In the genomic region with DNA sequence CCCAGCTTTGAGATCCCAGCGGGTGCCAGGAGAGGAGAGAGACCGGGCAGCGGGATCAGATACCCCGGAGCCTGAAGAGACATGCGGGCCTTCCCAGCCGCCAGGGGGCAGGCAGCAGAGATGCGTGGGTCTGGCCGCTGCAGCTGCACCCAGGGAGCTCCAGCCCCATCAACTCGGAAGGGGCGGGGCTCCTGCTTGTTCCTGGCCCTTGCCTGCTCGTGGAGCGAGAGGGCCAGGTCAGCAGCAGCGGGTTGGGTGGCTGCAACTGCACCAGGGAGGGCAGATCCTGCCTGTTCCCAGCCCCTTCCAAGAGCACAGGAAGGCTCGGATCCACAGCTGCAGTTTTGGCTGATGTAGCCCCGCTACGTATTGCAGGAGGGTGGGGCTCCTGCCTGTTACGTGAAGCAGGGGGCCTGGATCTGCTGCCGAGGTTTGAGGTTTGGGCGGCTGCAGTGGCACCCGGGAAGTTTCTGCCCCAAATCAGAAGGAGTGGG, we compare ENCODE assay signal across 10 cellular contexts.
DNase-seq lines count a peak whose midpoint lies in the region; ATAC-seq and TF ChIP-seq lines count a peak whose summit lies in the region.
"Had no signal": no experiment of that assay in that cellular context is flagged by ENCODE, and none has a peak within 500 bp of the region (broad histone marks: within the 10 kb centered on the region; RNA-seq: fewer than 3 reads in every experiment).

No MANE protein-coding gene starts in this region.

- DNase-seq in NCI-H226 (no peak), ovary (no peak), NCI-H1092 (lab: John Stamatoyannopoulos, UW) (no peak)

- H3K4me3 ChIP-seq in liver (ENCODE audit: low read depth in 1 of 3, low read length in 3 of 3) = peak overlapping the region in 1 of 3 donors; percentile 1
- no peak overlapping the region for H3K4me3 ChIP-seq in ovary

- H3K36me3 ChIP-seq in liver (ENCODE audit: control insufficient read depth in 4 of 4, insufficient read depth in 3 of 4, low read depth in 1 of 4, low read length in 3 of 4) (no peaks in the 10 kb centered on the region), ovary (no peaks in the 10 kb centered on the region)

- H3K4me3 Mint-ChIP-seq in activated T-helper 17 cell treated with anti-CD3 and anti-CD28 coated beads, Interleukin-2, amount 50 U/mL, for 72 hours = no peak overlapping the region
- H3K4me3 Mint-ChIP-seq: stimulated activated naive CD8-positive, alpha-beta T cell treated with anti-CD3 and anti-CD28 coated beads, Interleukin-15, Interleukin-2, amounts not matched to agents 100 ng/mL and 50 ng/mL, for 24 hours had no signal

- TF ChIP-seq POLR2A in ovary (IDR thresholded peaks at IDR 0.05) = no peak

- TF ChIP-seq EP300 in ovary (IDR thresholded peaks at IDR 0.05) = no peak

- H3K27me3 Mint-ChIP-seq in activated T-helper 17 cell treated with anti-CD3 and anti-CD28 coated beads, Interleukin-2, amount 50 U/mL, for 72 hours = no peaks in the 10 kb centered on the region
- H3K27me3 Mint-ChIP-seq: naive thymus-derived CD8-positive, alpha-beta T cell; stimulated activated naive CD8-positive, alpha-beta T cell treated with anti-CD3 and anti-CD28 coated beads, Interleukin-15, Interleukin-2, amounts not matched to agents 100 ng/mL and 50 ng/mL, for 24 hours had no signal

- peaks cover 0 to 1% (median 0%) of the 10 kb centered on the region in 4 donors for H3K4me1 ChIP-seq in liver (ENCODE audit: control insufficient read depth in 4 of 4, insufficient read depth in 4 of 4, low read length in 3 of 4)
- peaks cover 3% of the 10 kb centered on the region for H3K4me1 ChIP-seq in ovary (ENCODE audit: insufficient read depth)

- WGBS in liver = 69% methylated on average over 20 of the region's 20 CpGs
- WGBS in ovary, 3 donors = 89 to 97% (median 95%) methylated on average over 20 of the region's 20 CpGs

- no peak overlapping the region for H3K9ac ChIP-seq in liver (ENCODE audit: low read depth in 1 of 2, low read length in 2 of 2)

- peak overlapping the region; percentile 22; the same call in 1 of the 2 replicates for H3K27ac ChIP-seq in C4-2B
- H3K27ac ChIP-seq in liver (ENCODE audit: low read depth in 1 of 2, low read length in 2 of 2) = no peak overlapping the region
- H3K27ac ChIP-seq in ovary = no peak overlapping the region

- TF ChIP-seq RAD21 in liver (IDR thresholded peaks at IDR 0.05) = peak; percentile 11 to 56

- no peak overlapping the region for H3K27ac Mint-ChIP-seq in activated T-helper 17 cell treated with anti-CD3 and anti-CD28 coated beads, Interleukin-2, amount 50 U/mL, for 72 hours
- H3K27ac Mint-ChIP-seq: naive thymus-derived CD8-positive, alpha-beta T cell; stimulated activated naive CD8-positive, alpha-beta T cell treated with anti-CD3 and anti-CD28 coated beads, Interleukin-15, Interleukin-2, amounts not matched to agents 100 ng/mL and 50 ng/mL, for 24 hours had no signal

- no peaks in the 10 kb centered on the region for H3K4me1 Mint-ChIP-seq in activated T-helper 17 cell treated with anti-CD3 and anti-CD28 coated beads, Interleukin-2, amount 50 U/mL, for 72 hours
- H3K4me1 Mint-ChIP-seq: naive thymus-derived CD8-positive, alpha-beta T cell had no signal

- peaks cover 7% of the 10 kb centered on the region for H3K9me3 Mint-ChIP-seq in activated T-helper 17 cell treated with anti-CD3 and anti-CD28 coated beads, Interleukin-2, amount 50 U/mL, for 72 hours
- H3K9me3 Mint-ChIP-seq: stimulated activated naive CD8-positive, alpha-beta T cell treated with anti-CD3 and anti-CD28 coated beads, Interleukin-15, Interleukin-2, amounts not matched to agents 100 ng/mL and 50 ng/mL, for 24 hours had no signal

- no peaks in the 10 kb centered on the region for H3K36me3 Mint-ChIP-seq in activated T-helper 17 cell treated with anti-CD3 and anti-CD28 coated beads, Interleukin-2, amount 50 U/mL, for 72 hours (ENCODE audit: low read depth)
- H3K36me3 Mint-ChIP-seq: naive thymus-derived CD8-positive, alpha-beta T cell had no signal

- H3K27me3 ChIP-seq in liver (ENCODE audit: control insufficient read depth in 4 of 4, insufficient read depth in 4 of 4, low read length in 3 of 4) = no peaks in the 10 kb centered on the region
- H3K27me3 ChIP-seq in ovary = no peaks in the 10 kb centered on the region

- ATAC-seq in HG02798 (IDR thresholded peaks at IDR 0.05; ENCODE audit: poor library complexity, unreplicated experiment) (peak; percentile 69), GM19328 (IDR thresholded peaks at IDR 0.05; ENCODE audit: unreplicated experiment) (no peak)
- ATAC-seq in activated T-helper 17 cell treated with anti-CD3 and anti-CD28 coated beads, Interleukin-2, amount 50 U/mL, for 72 hours (replicated peaks) = peak; percentile 34

- intact Hi-C loops in ovary (cut with DNase I) = no loop called here

- TF ChIP-seq CTCF in C4-2B (conservative IDR thresholded peaks at IDR 0.05) (peak; percentile 75), liver (IDR thresholded peaks at IDR 0.05; ENCODE audit: low read depth, low read length, missing input control) (no peak), ovary (IDR thresholded peaks at IDR 0.05) (no peak)

- no peaks in the 10 kb centered on the region for H3K9me3 ChIP-seq in liver (ENCODE audit: control insufficient read depth in 4 of 4, low read length in 3 of 4)
- no peaks in the 10 kb centered on the region for H3K9me3 ChIP-seq in ovary

TF ChIP-seq in liver, 16 proteins besides CTCF, POLR2A, EP300 and RAD21:
- TF ChIP-seq, protein P1, sequence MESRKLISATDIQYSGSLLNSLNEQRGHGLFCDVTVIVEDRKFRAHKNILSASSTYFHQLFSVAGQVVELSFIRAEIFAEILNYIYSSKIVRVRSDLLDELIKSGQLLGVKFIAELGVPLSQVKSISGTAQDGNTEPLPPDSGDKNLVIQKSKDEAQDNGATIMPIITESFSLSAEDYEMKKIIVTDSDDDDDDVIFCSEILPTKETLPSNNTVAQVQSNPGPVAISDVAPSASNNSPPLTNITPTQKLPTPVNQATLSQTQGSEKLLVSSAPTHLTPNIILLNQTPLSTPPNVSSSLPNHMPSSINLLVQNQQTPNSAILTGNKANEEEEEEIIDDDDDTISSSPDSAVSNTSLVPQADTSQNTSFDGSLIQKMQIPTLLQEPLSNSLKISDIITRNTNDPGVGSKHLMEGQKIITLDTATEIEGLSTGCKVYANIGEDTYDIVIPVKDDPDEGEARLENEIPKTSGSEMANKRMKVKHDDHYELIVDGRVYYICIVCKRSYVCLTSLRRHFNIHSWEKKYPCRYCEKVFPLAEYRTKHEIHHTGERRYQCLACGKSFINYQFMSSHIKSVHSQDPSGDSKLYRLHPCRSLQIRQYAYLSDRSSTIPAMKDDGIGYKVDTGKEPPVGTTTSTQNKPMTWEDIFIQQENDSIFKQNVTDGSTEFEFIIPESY (IDR thresholded peaks at IDR 0.05) = no peak
- TF ChIP-seq, protein P2, sequence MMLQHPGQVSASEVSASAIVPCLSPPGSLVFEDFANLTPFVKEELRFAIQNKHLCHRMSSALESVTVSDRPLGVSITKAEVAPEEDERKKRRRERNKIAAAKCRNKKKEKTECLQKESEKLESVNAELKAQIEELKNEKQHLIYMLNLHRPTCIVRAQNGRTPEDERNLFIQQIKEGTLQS (IDR thresholded peaks at IDR 0.05) = no peak
- TF ChIP-seq GABPA (IDR thresholded peaks at IDR 0.05 in 1 of 2, conservative IDR thresholded peaks at IDR 0.05 in 1 of 2) (no peak), FOXA2 (IDR thresholded peaks at IDR 0.05) (no peak), TAF1 (conservative IDR thresholded peaks at IDR 0.05) (no peak)
